In the genomic region with DNA sequence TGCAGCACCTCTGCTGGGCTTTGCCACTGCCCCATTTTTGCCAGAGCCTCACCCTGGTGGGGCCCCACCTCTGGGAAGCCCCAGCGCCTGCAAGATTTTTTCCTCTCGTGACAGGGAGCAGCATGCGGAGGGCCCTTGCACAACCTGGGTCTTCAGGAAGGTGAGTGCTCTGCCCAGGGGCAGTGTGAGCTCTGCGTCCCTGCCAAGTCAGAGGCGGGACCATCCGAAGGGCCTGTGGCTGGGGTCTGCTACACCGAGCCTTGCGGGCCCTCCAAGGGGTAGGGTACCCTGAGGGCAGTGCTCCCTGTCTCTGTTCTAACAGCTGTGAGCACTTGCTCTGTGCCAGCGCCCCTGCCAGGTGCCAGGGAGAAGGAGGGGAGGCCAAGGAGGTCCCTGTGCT, we compare ENCODE assay signal across 18 cellular contexts. TPM values are rescaled to one million over a fixed set of nuclear protein-coding genes. Genes with fewer than 3 reads are reported as not detected.
DNase-seq lines count a peak whose midpoint lies in the region; ATAC-seq and TF ChIP-seq lines count a peak whose summit lies in the region.
"Had no signal": no experiment of that assay in that cellular context is flagged by ENCODE, and none has a peak within 500 bp of the region (broad histone marks: within the 10 kb centered on the region; RNA-seq: fewer than 3 reads in every experiment).

No MANE protein-coding gene starts in this region.

- H3K4me1 ChIP-seq in BLaER1 treated with 17β-estradiol and CSF1 and Interleukin-3, amounts not matched to agents 10 nM and 100 nM = peaks cover 0 to 54% (median 47%) of the 10 kb centered on the region in 10 experiments; a peak in 17 of 20 replicates
- peaks cover 46% of the 10 kb centered on the region for H3K4me1 ChIP-seq in skeletal muscle satellite cell (ENCODE audit: control insufficient read depth, insufficient read depth, low read length)

- no peak for DNase-seq in left ventricle myocardium superior
- no peak for DNase-seq in HCEC 1CT
- no peak for DNase-seq in NCI-H2081 treated with DMSO at 0.1 percent for 48 hours (lab: John Stamatoyannopoulos, UW)
- no peak for DNase-seq in D341Med (ENCODE audit: low spot score)
- DNase-seq: activated CD4-positive, alpha-beta memory T cell treated with anti-CD3 and anti-CD28 coated beads for 36 hours; activated CD4-positive, CD25-positive, alpha-beta regulatory T cell; activated CD8-positive, alpha-beta memory T cell treated with anti-CD3 and anti-CD28 coated beads, Interleukin-2, amount 50 U/mL, for 48 hours; CD4-positive, CD25-positive, alpha-beta regulatory T cell; DMS 273 treated with DMSO at 0.1 percent for 48 hours; GM23248 had no signal

- H3K27ac ChIP-seq in BLaER1 treated with 17β-estradiol and CSF1 and Interleukin-3, amounts not matched to agents 10 nM and 100 nM = peak overlapping the region in 2 of 11 experiments; percentile 8 to 12; a peak in 2 of 22 replicates
- H3K27ac ChIP-seq in VCaP = peak overlapping the region; percentile 73; the same call in 1 of the 2 replicates
- H3K27ac ChIP-seq: GM23248 had no signal

- peak overlapping the region in 8 of 11 experiments; percentile 39 to 76 (median 60); a peak in 17 of 22 replicates for H3K4me2 ChIP-seq in BLaER1 treated with 17β-estradiol and CSF1 and Interleukin-3, amounts not matched to agents 10 nM and 100 nM
- no peak overlapping the region for H3K4me2 ChIP-seq in skeletal muscle satellite cell (ENCODE audit: low read length)

- no peaks in the 10 kb centered on the region for H3K27me3 ChIP-seq in BLaER1 treated with 17β-estradiol and CSF1 and Interleukin-3, amounts not matched to agents 10 nM and 100 nM
- H3K27me3 ChIP-seq in skeletal muscle satellite cell (ENCODE audit: control insufficient read depth, insufficient read depth, low read length) = no peaks in the 10 kb centered on the region
- H3K27me3 ChIP-seq: dorsolateral prefrontal cortex, heart right ventricle had no signal

- peaks cover 0 to 4% (median 0%) of the 10 kb centered on the region in 11 experiments; a peak in 1 of 22 replicates for H3K36me3 ChIP-seq in BLaER1 treated with 17β-estradiol and CSF1 and Interleukin-3, amounts not matched to agents 10 nM and 100 nM
- H3K36me3 ChIP-seq in skeletal muscle satellite cell (ENCODE audit: insufficient read depth, low read length) = no peaks in the 10 kb centered on the region
- H3K36me3 ChIP-seq: heart right ventricle had no signal

- no peaks in the 10 kb centered on the region; a peak in 1 of 22 replicates for H4K20me1 ChIP-seq in BLaER1 treated with 17β-estradiol and CSF1 and Interleukin-3, amounts not matched to agents 10 nM and 100 nM

- H3K4me3 ChIP-seq in BLaER1 treated with 17β-estradiol and CSF1 and Interleukin-3, amounts not matched to agents 10 nM and 100 nM = no peak overlapping the region
- H3K4me3 ChIP-seq in skeletal muscle satellite cell (ENCODE audit: low read length) = no peak overlapping the region
- H3K4me3 ChIP-seq: dorsolateral prefrontal cortex, GM23248, heart right ventricle, mucosa of descending colon, skin epidermis had no signal

- ATAC-seq in left ventricle myocardium superior = peak; percentile 5
- ATAC-seq: activated T-helper 17 cell treated with anti-CD3 and anti-CD28 coated beads, Interleukin-2, amount 50 U/mL, for 72 hours; mucosa of descending colon had no signal

- H3K9me3 ChIP-seq in BLaER1 treated with 17β-estradiol and CSF1 and Interleukin-3, amounts not matched to agents 10 nM and 100 nM (replicated peaks in 1 of 11) = peaks cover 0 to 14% (median 7%) of the 10 kb centered on the region in 11 experiments; a peak in 10 of 22 replicates
- H3K9me3 ChIP-seq in skeletal muscle satellite cell (replicated peaks; ENCODE audit: low read length) = no peaks in the 10 kb centered on the region
- H3K9me3 ChIP-seq: heart right ventricle, mucosa of descending colon had no signal

- intact Hi-C loops in left ventricle myocardium superior (cut with micrococcal nuclease) = no loop called here

- H3K9ac ChIP-seq in BLaER1 treated with 17β-estradiol and CSF1 and Interleukin-3, amounts not matched to agents 10 nM and 100 nM = peak overlapping the region in 9 of 11 experiments; percentile 0 to 60 (median 18); a peak in 9 of 22 replicates
- H3K9ac ChIP-seq in skeletal muscle satellite cell (ENCODE audit: low read depth, low read length) = peak overlapping the region; percentile 4
- H3K9ac ChIP-seq: GM23248 had no signal

- TF ChIP-seq CTCF in VCaP (conservative IDR thresholded peaks at IDR 0.05) = no peak

RNA-seq across cellular contexts. Expression of gene ODC1, which starts 5.8 kb away (rescaled TPM):
- total RNA-seq in left ventricle myocardium superior = 26.4 TPM
- 312 and 358 TPM in 2 replicates for total RNA-seq in skeletal muscle satellite cell (2012; rRNA removed)
